8 cellular contexts compared by ENCODE assay signal in the genomic region with DNA sequence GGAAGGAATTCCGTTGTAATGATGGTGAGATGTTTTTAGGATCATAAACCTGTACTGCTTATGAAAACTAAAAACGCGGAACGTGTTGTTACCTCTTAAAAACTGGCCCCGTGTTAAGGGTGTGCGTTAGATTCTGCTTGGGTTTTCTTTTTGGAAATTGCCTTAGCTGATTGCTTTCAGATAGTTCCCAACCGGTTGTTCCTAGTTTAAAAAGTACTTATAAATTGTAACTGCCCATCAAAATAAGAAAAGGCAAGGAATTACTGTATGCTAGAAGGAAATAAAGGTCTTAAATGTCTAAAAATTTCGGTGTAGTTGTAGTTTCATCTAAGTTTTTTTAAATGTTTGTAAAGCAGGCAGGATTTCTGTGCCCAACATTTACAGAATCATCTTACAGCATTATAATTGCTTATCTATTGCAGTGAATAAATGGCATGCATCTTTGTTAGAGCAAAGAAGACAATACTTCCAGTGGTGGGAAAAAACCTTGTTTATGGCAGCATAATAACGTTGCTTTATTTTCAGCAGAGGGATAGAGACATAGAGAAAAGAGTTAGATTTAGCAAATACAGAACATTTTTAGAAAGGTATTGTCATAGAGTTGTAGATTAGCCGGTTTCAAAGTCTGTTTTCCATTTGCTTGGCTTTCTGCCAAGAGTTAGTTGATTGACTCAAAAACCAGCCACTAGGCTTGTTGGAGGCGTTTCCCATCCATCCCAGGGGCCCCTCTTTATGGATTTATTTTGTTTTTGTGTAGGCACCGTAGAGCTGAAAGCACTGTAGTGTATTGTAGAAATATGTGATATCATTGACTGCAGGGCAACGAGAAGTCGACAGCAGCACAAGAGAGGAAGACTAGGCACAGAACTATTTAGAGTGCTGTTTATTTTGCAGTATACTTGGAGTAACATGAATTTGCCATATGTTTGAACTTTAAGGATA. TPM values are rescaled to one million over a fixed set of nuclear protein-coding genes. Genes with fewer than 3 reads are reported as not detected.
DNase-seq lines count a peak whose midpoint lies in the region; ATAC-seq, FAIRE-seq and TF ChIP-seq lines count a peak whose summit lies in the region.

No MANE protein-coding gene starts in this region.

- no CpG with 5 or more reads among the region's 14 CpGs for WGBS in trophoblast cell (ENCODE audit: extremely low coverage, insufficient coverage, insufficient read length)

- no peak overlapping the region for H4K8ac ChIP-seq in trophoblast cell (ENCODE audit: low read depth, low read length)

- no peak overlapping the region for H2BK5ac ChIP-seq in trophoblast cell (ENCODE audit: low read depth, low read length, poor library complexity)

- H3K79me1 ChIP-seq in trophoblast cell (ENCODE audit: low read length): peaks cover 13% of the 10 kb centered on the region

- peak in 1 of 2 donors; percentile 9 for TF ChIP-seq CTCF in right atrium auricular region (IDR thresholded peaks at IDR 0.05)

- DNase-seq in DMS153 treated with DMSO at 0.1 percent for 48 hours (lab: John Stamatoyannopoulos, UW; ENCODE audit: unreplicated experiment) (peak; percentile 49), RCC 7860 (ENCODE audit: low spot score) (peak; percentile 55), right atrium auricular region (ENCODE audit: low spot score) (peak; percentile 63), trophoblast cell (peak in 1 of 2 donors; percentile 75)
- no peak for DNase-seq in NK-92 treated with Interleukin-12 subunit alpha and Interleukin-12 subunit beta, amount 100 ng/mL, for 24 hours (lab: John Stamatoyannopoulos, UW)

- no peak overlapping the region for H2BK120ac ChIP-seq in trophoblast cell (ENCODE audit: insufficient read depth, low read length, poor library complexity)

- H4K12ac ChIP-seq in trophoblast cell (ENCODE audit: low read depth, low read length): no peak overlapping the region

- no peak for ATAC-seq in HG02973 (IDR thresholded peaks at IDR 0.05; ENCODE audit: unreplicated experiment)

- H4K91ac ChIP-seq in trophoblast cell (ENCODE audit: low read depth, low read length): no peak overlapping the region

- no peaks in the 10 kb centered on the region for H3K36me3 ChIP-seq in KOPT-K1 (ENCODE audit: insufficient read depth, low read length)
- H3K36me3 ChIP-seq in right atrium auricular region: no peaks in the 10 kb centered on the region
- H3K36me3 ChIP-seq in trophoblast cell (ENCODE audit: control insufficient read depth in 1 of 2, insufficient read depth in 2 of 2, low read length in 2 of 2): no peaks in the 10 kb centered on the region

- peak overlapping the region; percentile 60 for H3K9ac ChIP-seq in trophoblast cell (ENCODE audit: low read length)

- H3K27ac ChIP-seq in KOPT-K1 (ENCODE audit: low read depth, low read length, poor library complexity, severe bottlenecking) (peak overlapping the region; percentile 95), angular gyrus (ENCODE audit: low read depth, low read length) (peak overlapping the region; percentile 79), right atrium auricular region (peak overlapping the region; percentile 96 to 97), trophoblast cell (ENCODE audit: low read depth, low read length) (no peak overlapping the region)

- H3K4me2 ChIP-seq in trophoblast cell (ENCODE audit: low read length): peak overlapping the region; percentile 68

- peak overlapping the region; percentile 63 for H3K4ac ChIP-seq in trophoblast cell (ENCODE audit: low read depth, low read length)

- peaks cover 21% of the 10 kb centered on the region for H3K79me2 ChIP-seq in trophoblast cell (ENCODE audit: control insufficient read depth, insufficient read depth, low read length, poor library complexity)

- H3K4me3 ChIP-seq in right atrium auricular region (peak overlapping the region; percentile 86 to 95), trophoblast cell (ENCODE audit: low read depth, low read length) (peak overlapping the region; percentile 34)

- H2AFZ ChIP-seq in trophoblast cell (ENCODE audit: insufficient read depth, low read length, poor library complexity): no peak overlapping the region

- H3K4me1 ChIP-seq in right atrium auricular region (peaks cover 0 to 30% of the 10 kb centered on the region in 2 donors), trophoblast cell (ENCODE audit: control insufficient read depth in 1 of 2, insufficient read depth in 2 of 2, low read length in 2 of 2) (no peaks in the 10 kb centered on the region)

- H2BK12ac ChIP-seq in trophoblast cell (ENCODE audit: low read length): no peak overlapping the region

- no peak overlapping the region for H3K23ac ChIP-seq in trophoblast cell (ENCODE audit: low read length)

- peak; percentile 59 for FAIRE-seq in RCC 7860 (lab: Jason Lieb, UNC)

- H3K18ac ChIP-seq in trophoblast cell (ENCODE audit: low read length): no peak overlapping the region

- H3K9me3 ChIP-seq in KOPT-K1 (ENCODE audit: insufficient read depth, low read length, poor library complexity, severe bottlenecking) (no peaks in the 10 kb centered on the region), right atrium auricular region (no peaks in the 10 kb centered on the region), trophoblast cell (ENCODE audit: insufficient read depth, low read depth, low read length) (no peaks in the 10 kb centered on the region)

- no peak overlapping the region for H3K14ac ChIP-seq in trophoblast cell (ENCODE audit: low read length)

- H2AK5ac ChIP-seq in trophoblast cell (ENCODE audit: low read length): no peak overlapping the region

- H3K27me3 ChIP-seq in right atrium auricular region (no peaks in the 10 kb centered on the region), trophoblast cell (ENCODE audit: insufficient read depth, low read length) (no peaks in the 10 kb centered on the region)

RNA-seq across cellular contexts. Expression of gene PPM1D, which starts 1.7 kb away (rescaled TPM):
- 1 to 10 TPM; 5.0 to 7.6 TPM for total RNA-seq in right atrium auricular region
- 40.5 and 43.3 TPM in 2 replicates for polyA plus RNA-seq in trophoblast cell (2013)
